In genomic region chr6:134873500-134874388, GRCh38 we compare ENCODE assay signal across 10 cellular contexts.
DNase-seq lines count a peak whose midpoint lies in the region; ATAC-seq and TF ChIP-seq lines count a peak whose summit lies in the region.
"Had no signal": no experiment of that assay in that cellular context is flagged by ENCODE, and none has a peak within 500 bp of the region (broad histone marks: within the 10 kb centered on the region; RNA-seq: fewer than 3 reads in every experiment).

No MANE protein-coding gene starts in this region.

- H3K27ac ChIP-seq in endodermal cell (ENCODE audit: low read depth, low read length) = no peak overlapping the region
- H3K27ac ChIP-seq: lower lobe of right lung had no signal

- H3K9me3 Mint-ChIP-seq in activated T-cell treated with anti-CD3 and anti-CD28 coated beads, Interleukin-2, amount 50 U/mL, for 4 hours = peaks cover 8% of the 10 kb centered on the region
- H3K9me3 Mint-ChIP-seq in endodermal cell = peaks cover 22% of the 10 kb centered on the region

- peaks cover 21% of the 10 kb centered on the region for H3K4me1 Mint-ChIP-seq in activated T-cell treated with anti-CD3 and anti-CD28 coated beads, Interleukin-2, amount 50 U/mL, for 4 hours (ENCODE audit: low read depth)
- no peaks in the 10 kb centered on the region for H3K4me1 Mint-ChIP-seq in endodermal cell

- no peaks in the 10 kb centered on the region for H3K36me3 Mint-ChIP-seq in activated T-cell treated with anti-CD3 and anti-CD28 coated beads, Interleukin-2, amount 50 U/mL, for 4 hours (ENCODE audit: insufficient read depth)
- peaks cover 4% of the 10 kb centered on the region for H3K36me3 Mint-ChIP-seq in endodermal cell (ENCODE audit: low read depth)

- no peak for TF ChIP-seq CTCF in endodermal cell (conservative IDR thresholded peaks at IDR 0.05)

- DNase-seq in activated T-cell treated with anti-CD3 and anti-CD28 coated beads for 1 hour (ENCODE audit: low read depth) (peak; percentile 2), endodermal cell (no peak), head of caudate nucleus (no peak)
- DNase-seq in activated T-cell treated with anti-CD3 and anti-CD28 coated beads, Interleukin-2, amount 50 U/mL, for 48 hours = no peak
- DNase-seq in activated T-cell treated with anti-CD3 and anti-CD28 coated beads, Interleukin-2, amount 50 U/mL, for 4 hours = peak; percentile 9
- DNase-seq in stimulated activated naive CD8-positive, alpha-beta T cell treated with anti-CD3 and anti-CD28 coated beads, Interleukin-15, Interleukin-2, amounts not matched to agents 100 U/mL and 50 U/mL, for 24 hours = no peak
- DNase-seq: lower lobe of right lung, NCI-H446 had no signal

- H3K9ac ChIP-seq in endodermal cell (ENCODE audit: extremely low read depth, low read length, poor library complexity, severe bottlenecking) = no peak overlapping the region

- 95 to 96% methylated on average over 5 to 7 of the region's 7 CpGs for WGBS in endodermal cell (ENCODE audit: insufficient coverage in 1 of 2, insufficient read length in 1 of 2), 2 experiments

- H3K4me3 Mint-ChIP-seq in activated T-cell treated with anti-CD3 and anti-CD28 coated beads, Interleukin-2, amount 50 U/mL, for 4 hours = peak overlapping the region; percentile 77
- no peak overlapping the region for H3K4me3 Mint-ChIP-seq in endodermal cell

- peak; percentile 32 for ATAC-seq in HG03196 (IDR thresholded peaks at IDR 0.05; ENCODE audit: unreplicated experiment)
- peak; percentile 30 to 35 for ATAC-seq in activated T-cell treated with anti-CD3 and anti-CD28 coated beads, Interleukin-2, amount 50 U/mL, for 4 hours
- peak; percentile 28 for ATAC-seq in stimulated activated naive CD8-positive, alpha-beta T cell treated with anti-CD3 and anti-CD28 coated beads, Interleukin-15, Interleukin-2, amounts not matched to agents 100 U/mL and 50 U/mL, for 24 hours
- no peak for ATAC-seq in GM21528 (IDR thresholded peaks at IDR 0.05; ENCODE audit: low FRiP score, unreplicated experiment)
- ATAC-seq: lower lobe of right lung had no signal

- no peaks in the 10 kb centered on the region for H3K27me3 Mint-ChIP-seq in activated T-cell treated with anti-CD3 and anti-CD28 coated beads, Interleukin-2, amount 50 U/mL, for 4 hours (ENCODE audit: low read depth)
- no peaks in the 10 kb centered on the region for H3K27me3 Mint-ChIP-seq in endodermal cell (ENCODE audit: insufficient read depth)

- no peaks in the 10 kb centered on the region for H3K4me1 ChIP-seq in endodermal cell (ENCODE audit: control insufficient read depth, insufficient read depth, low read length)
- H3K4me1 ChIP-seq: lower lobe of right lung had no signal

- intact Hi-C loops in head of caudate nucleus (cut with DNase I) = no loop called here

- no peak overlapping the region for H3K27ac Mint-ChIP-seq in endodermal cell

- H3K27me3 ChIP-seq in endodermal cell (ENCODE audit: control insufficient read depth, insufficient read depth, low read length, poor library complexity, severe bottlenecking) = no peaks in the 10 kb centered on the region

- no peak overlapping the region for H3K4me3 ChIP-seq in endodermal cell (ENCODE audit: low read length)
- H3K4me3 ChIP-seq: lower lobe of right lung had no signal

- H3K9me3 ChIP-seq in endodermal cell (ENCODE audit: control insufficient read depth, low read length) = peaks cover 11% of the 10 kb centered on the region
- H3K9me3 ChIP-seq: lower lobe of right lung had no signal

- H3K36me3 ChIP-seq in endodermal cell (ENCODE audit: control insufficient read depth, insufficient read depth, low read length) = no peaks in the 10 kb centered on the region
- H3K36me3 ChIP-seq: lower lobe of right lung had no signal

Comparison
In these comparisons a context has a peak if more than half of its experiments do, and no peak if none do; other contexts are left out.
1. DNase-seq: peak in activated T-cell treated with anti-CD3 and anti-CD28 coated beads for 1 hour (single experiment) and activated T-cell treated with anti-CD3 and anti-CD28 coated beads, Interleukin-2, amount 50 U/mL, for 4 hours (single experiment); none in activated T-cell treated with anti-CD3 and anti-CD28 coated beads, Interleukin-2, amount 50 U/mL, for 48 hours (0 of 2), stimulated activated naive CD8-positive, alpha-beta T cell treated with anti-CD3 and anti-CD28 coated beads, Interleukin-15, Interleukin-2, amounts not matched to agents 100 U/mL and 50 U/mL, for 24 hours (single experiment), endodermal cell (single experiment) and head of caudate nucleus (0 of 42).